In the genomic region with DNA sequence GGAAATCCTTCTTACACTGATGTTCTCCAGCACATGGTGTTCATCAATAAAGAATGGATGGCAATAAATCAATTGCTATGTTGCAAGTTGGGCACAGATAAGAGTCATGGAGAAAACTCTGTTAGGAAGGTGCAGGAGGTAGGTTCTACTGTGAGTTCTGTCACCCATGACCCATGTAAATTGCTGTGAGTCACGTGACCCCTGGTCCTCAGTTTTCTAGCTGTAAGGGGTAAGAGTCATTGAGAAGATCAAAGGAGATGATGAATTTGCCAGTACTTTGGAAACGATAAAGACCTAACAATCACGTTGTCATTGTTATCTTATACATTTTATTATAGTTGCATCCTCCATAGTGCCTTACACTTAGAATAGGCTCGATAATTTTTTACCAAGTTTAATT, we compare ENCODE assay signal across 8 cellular contexts.
"Had no signal": no experiment of that assay in that cellular context is flagged by ENCODE, and none has a peak within 500 bp of the region (broad histone marks: within the 10 kb centered on the region; RNA-seq: fewer than 3 reads in every experiment).

No MANE protein-coding gene starts in this region.

- H3K4me3 ChIP-seq: GM23248, HAP-1 had no signal

- H3K36me3 ChIP-seq: HAP-1 had no signal

- H3K9ac ChIP-seq: GM23248 had no signal

- DNase-seq: GM23248, GOT3, H7, HFFc6, KG1 had no signal

- H3K4me1 ChIP-seq: HAP-1 had no signal

- H2AFZ ChIP-seq: GM23248 had no signal

- FAIRE-seq: HTR-8/SVneo had no signal

- H3K27ac ChIP-seq: GM23248 had no signal

- H3K9me3 ChIP-seq: HAP-1 had no signal

- ATAC-seq: HCT116 had no signal
